9 cellular contexts compared by ENCODE assay signal in the genomic region with DNA sequence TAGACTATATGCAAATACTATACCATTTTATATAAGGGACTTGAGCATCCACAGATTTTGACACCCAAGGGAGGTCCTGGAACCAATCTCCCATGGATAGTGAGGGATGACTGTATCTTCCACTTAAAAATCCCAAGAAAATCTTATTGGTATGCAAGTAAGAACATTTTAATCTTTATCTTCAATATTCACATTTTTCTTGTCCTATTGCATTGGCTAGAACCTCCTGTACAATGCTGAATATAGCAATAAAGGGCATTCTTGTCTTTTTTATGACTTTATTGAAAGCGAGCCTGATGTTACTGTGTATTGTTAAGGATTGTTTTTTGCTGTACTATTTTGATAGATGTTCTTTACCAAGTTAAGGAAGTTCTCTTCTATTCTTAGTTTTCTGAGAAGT. TPM values are rescaled to one million over a fixed set of nuclear protein-coding genes. Genes with fewer than 3 reads are reported as not detected.
"Had no signal": no experiment of that assay in that cellular context is flagged by ENCODE, and none has a peak within 500 bp of the region (broad histone marks: within the 10 kb centered on the region; RNA-seq: fewer than 3 reads in every experiment).

No MANE protein-coding gene starts in this region.

- H3K4me3 ChIP-seq: GM12878 had no signal

- ATAC-seq: GM12878 had no signal

- FAIRE-seq: G401.6, GM12878, GM12891, GM12892, GM18507, GM19239 had no signal

- DNase-seq: GDM1, GF-D8 had no signal

RNA-seq across cellular contexts. Expression of a gene that starts 36.9 kb away (rescaled TPM):
- total RNA-seq: G401 had no signal
